ENCODE assay signal across 17 cellular contexts in the genomic region with DNA sequence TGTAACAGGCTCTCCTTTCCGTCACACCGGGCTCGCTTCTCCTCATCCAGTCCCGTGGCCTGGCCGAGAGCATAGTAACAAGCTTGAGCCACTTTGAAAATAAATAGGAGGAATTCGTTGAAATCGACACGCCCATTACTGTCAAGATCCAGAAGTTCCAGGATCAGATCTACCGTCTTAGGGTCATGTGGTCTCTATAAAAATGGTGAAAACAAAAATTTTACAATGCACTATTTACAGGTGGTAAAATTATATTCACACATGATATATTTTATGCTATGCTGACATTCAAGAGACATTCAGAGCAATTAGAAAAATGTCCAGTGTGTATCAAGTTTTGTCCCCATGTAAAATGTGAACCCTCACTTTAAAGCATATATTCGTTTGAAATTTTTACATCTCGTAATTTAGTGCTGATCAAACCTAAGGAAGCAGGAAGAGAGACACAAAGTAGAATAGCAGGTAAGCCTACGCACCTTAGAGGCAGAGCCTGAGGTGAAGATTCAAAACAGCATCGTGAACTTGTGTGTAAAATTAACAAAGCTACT. TPM values are rescaled to one million over a fixed set of nuclear protein-coding genes. Genes with fewer than 3 reads are reported as not detected.
DNase-seq lines count a peak whose midpoint lies in the region; ATAC-seq, FAIRE-seq and TF ChIP-seq lines count a peak whose summit lies in the region.
"Had no signal": no experiment of that assay in that cellular context is flagged by ENCODE, and none has a peak within 500 bp of the region (broad histone marks: within the 10 kb centered on the region; RNA-seq: fewer than 3 reads in every experiment).

No MANE protein-coding gene starts in this region.

- SMC1A ChIA-PET in GM12878 (lab: Charles Lee; ENCODE audit: uncharacterized antibody, unreplicated experiment): no interaction called here

- TF ChIP-seq CTCF in 22Rv1 (IDR thresholded peaks at IDR 0.05): 0 out of 2 replicates have a peak, but pooled peaks have one; percentile 6
- TF ChIP-seq CTCF in GM23338 (conservative IDR thresholded peaks at IDR 0.05; ENCODE audit: low read depth in 2 of 2): no peak
- TF ChIP-seq CTCF in GM12878 (IDR thresholded peaks at IDR 0.05 in 2 of 3, conservative IDR thresholded peaks at IDR 0.05 in 1 of 3; ENCODE audit: control insufficient read depth in 2 of 3, extremely low read depth in 1 of 3, insufficient read depth in 1 of 3, low read depth in 3 of 3, low read length in 3 of 3): no peak
- TF ChIP-seq CTCF in endodermal cell (conservative IDR thresholded peaks at IDR 0.05): no peak
- TF ChIP-seq CTCF in suprapubic skin (IDR thresholded peaks at IDR 0.05): no peak

- H3K27me3 ChIP-seq in GM23338 (ENCODE audit: insufficient read depth): peaks cover 100% of the 10 kb centered on the region
- peaks cover 19 to 47% of the 10 kb centered on the region in 2 experiments for H3K27me3 ChIP-seq in GM12878 (replicated peaks in 1 of 2; ENCODE audit: control insufficient read depth in 2 of 2, insufficient read depth in 2 of 2, low read length in 1 of 2)
- peaks cover 56% of the 10 kb centered on the region for H3K27me3 ChIP-seq in muscle layer of duodenum (ENCODE audit: low read depth, low read length)
- peaks cover 87% of the 10 kb centered on the region for H3K27me3 ChIP-seq in endodermal cell (ENCODE audit: control insufficient read depth, insufficient read depth, low read length, poor library complexity, severe bottlenecking)
- H3K27me3 ChIP-seq in suprapubic skin: peaks cover 89% of the 10 kb centered on the region

- H3K4me3 Mint-ChIP-seq in GM23338 (no peak overlapping the region), endodermal cell (no peak overlapping the region)
- H3K4me3 Mint-ChIP-seq: memory B cell; stimulated activated naive CD8-positive, alpha-beta T cell treated with anti-CD3 and anti-CD28 coated beads, Interleukin-15, Interleukin-2, amounts not matched to agents 100 ng/mL and 50 ng/mL, for 24 hours; T-helper 2 cell treated with Interferon-gamma antibody and Interleukin-4, amounts not matched to agents 5 μg/mL and 100 μg/mL, for 36 hours had no signal

- H3K9me3 ChIP-seq in GM12878 (replicated peaks; ENCODE audit: control insufficient read depth, insufficient read depth, low read length) (no peaks in the 10 kb centered on the region; the same call in 2 of the 3 replicates), muscle layer of duodenum (ENCODE audit: control insufficient read depth in 1 of 2, low read length in 2 of 2) (peaks cover 5 to 6% of the 10 kb centered on the region in 2 donors), endodermal cell (ENCODE audit: control insufficient read depth, low read length) (peaks cover 33% of the 10 kb centered on the region), suprapubic skin (no peaks in the 10 kb centered on the region)

- H3K9ac ChIP-seq in GM12878 (ENCODE audit: control insufficient read depth, insufficient read depth, low read length): no peak overlapping the region
- no peak overlapping the region for H3K9ac ChIP-seq in endodermal cell (ENCODE audit: extremely low read depth, low read length, poor library complexity, severe bottlenecking)

- RAD21 ChIA-PET in GM12878 (lab: Charles Lee; ENCODE audit: unreplicated experiment): no interaction called here

- H3K4me1 Mint-ChIP-seq in GM23338 (no peaks in the 10 kb centered on the region), endodermal cell (no peaks in the 10 kb centered on the region)
- H3K4me1 Mint-ChIP-seq: brain had no signal

- H3K36me3 ChIP-seq in GM23338 (ENCODE audit: insufficient read depth): no peaks in the 10 kb centered on the region
- H3K36me3 ChIP-seq in GM12878 (ENCODE audit: control insufficient read depth in 2 of 2, insufficient read depth in 2 of 2, low read length in 1 of 2): no peaks in the 10 kb centered on the region
- H3K36me3 ChIP-seq in muscle layer of duodenum (ENCODE audit: control insufficient read depth in 1 of 2, insufficient read depth in 2 of 2, low read length in 2 of 2): no peaks in the 10 kb centered on the region
- no peaks in the 10 kb centered on the region for H3K36me3 ChIP-seq in endodermal cell (ENCODE audit: control insufficient read depth, insufficient read depth, low read length)
- H3K36me3 ChIP-seq in suprapubic skin: no peaks in the 10 kb centered on the region

- TF ChIP-seq RAD21 in GM12878 (IDR thresholded peaks at IDR 0.05; ENCODE audit: insufficient read depth, low read depth, low read length): no peak

- H3K27ac ChIP-seq in 22Rv1 (no peak overlapping the region), GM23338 (ENCODE audit: low read depth) (no peak overlapping the region), GM12878 (ENCODE audit: control insufficient read depth, insufficient read depth) (no peak overlapping the region), muscle layer of duodenum (ENCODE audit: low read length) (no peak overlapping the region), endodermal cell (ENCODE audit: low read depth, low read length) (no peak overlapping the region), suprapubic skin (no peak overlapping the region)

- POLR2A ChIA-PET in GM12878 (lab: Charles Lee): no interaction called here

- no peak for FAIRE-seq in GM12878 (lab: Jason Lieb, UNC)
- FAIRE-seq: small intestine had no signal

- H3K27me3 Mint-ChIP-seq in GM23338 (ENCODE audit: insufficient read depth, low read depth, poor library complexity) (no peaks in the 10 kb centered on the region), endodermal cell (ENCODE audit: insufficient read depth) (peaks cover 19% of the 10 kb centered on the region)

- H2AFZ ChIP-seq in GM23338: peak overlapping the region; percentile 95
- no peak overlapping the region for H2AFZ ChIP-seq in GM12878 (ENCODE audit: control insufficient read depth, low read depth, low read length)

- ATAC-seq in GM23338 (no peak), GM12878 (no peak)

- peaks cover 16% of the 10 kb centered on the region for H3K4me1 ChIP-seq in GM23338 (ENCODE audit: insufficient read depth)
- peaks cover 5% of the 10 kb centered on the region for H3K4me1 ChIP-seq in GM12878 (ENCODE audit: control insufficient read depth, insufficient read depth, low read length)
- H3K4me1 ChIP-seq in muscle layer of duodenum (ENCODE audit: control insufficient read depth in 1 of 2, insufficient read depth in 2 of 2, low read length in 2 of 2): peaks cover 3 to 43% of the 10 kb centered on the region in 2 donors
- no peaks in the 10 kb centered on the region for H3K4me1 ChIP-seq in endodermal cell (ENCODE audit: control insufficient read depth, insufficient read depth, low read length)
- peaks cover 47% of the 10 kb centered on the region for H3K4me1 ChIP-seq in suprapubic skin

- TF ChIP-seq EP300 in GM12878 (IDR thresholded peaks at IDR 0.05; ENCODE audit: borderline replicate concordance in 1 of 2, control insufficient read depth in 1 of 2, low read depth in 2 of 2, low read length in 2 of 2): no peak
- no peak for TF ChIP-seq EP300 in suprapubic skin (IDR thresholded peaks at IDR 0.05)

- H3K9me2 ChIP-seq in GM23338 (ENCODE audit: insufficient read depth): no peaks in the 10 kb centered on the region

- CTCF ChIA-PET in GM12878 (lab: Yijun Ruan, JAX): no interaction called here

- TF ChIP-seq POLR2A in GM12878 (IDR thresholded peaks at IDR 0.05; ENCODE audit: low read depth, low read length) (no peak), suprapubic skin (IDR thresholded peaks at IDR 0.05) (no peak)

- H3F3A ChIP-seq in GM23338 (replicated peaks; ENCODE audit: low read depth): peaks cover 43% of the 10 kb centered on the region

- BruUV-seq in GM12878 (replicated peaks; lab: Mats Ljungman, UMichigan): no TSS peak

- no peaks in the 10 kb centered on the region for H3K79me2 ChIP-seq in GM23338 (replicated peaks; ENCODE audit: insufficient read depth)
- no peaks in the 10 kb centered on the region for H3K79me2 ChIP-seq in GM12878 (ENCODE audit: control insufficient read depth, insufficient read depth, low read length)

- H3K27ac Mint-ChIP-seq in GM23338 (no peak overlapping the region), endodermal cell (no peak overlapping the region)
- H3K27ac Mint-ChIP-seq: brain; memory B cell; stimulated activated naive CD8-positive, alpha-beta T cell treated with anti-CD3 and anti-CD28 coated beads, Interleukin-15, Interleukin-2, amounts not matched to agents 100 ng/mL and 50 ng/mL, for 24 hours; T-helper 2 cell treated with Interferon-gamma antibody and Interleukin-4, amounts not matched to agents 5 μg/mL and 100 μg/mL, for 36 hours had no signal

- H3K4me2 ChIP-seq in GM23338: peak overlapping the region; percentile 88
- peak overlapping the region; percentile 84 for H3K4me2 ChIP-seq in GM12878 (ENCODE audit: control insufficient read depth, insufficient read depth)

- H4K20me1 ChIP-seq in GM23338 (replicated peaks; ENCODE audit: insufficient read depth) (no peaks in the 10 kb centered on the region), GM12878 (ENCODE audit: control insufficient read depth, insufficient read depth) (no peaks in the 10 kb centered on the region; the same call in 1 of the 2 replicates)

- 41% methylated on average over 13 of the region's 13 CpGs for WGBS in GM12878 (ENCODE audit: insufficient coverage, insufficient replicate concordance, low lambda C conversion rate, missing lambda C conversion rate)
- 69 to 76% methylated on average over 10 to 13 of the region's 13 CpGs for WGBS in endodermal cell (ENCODE audit: insufficient coverage in 1 of 2, insufficient read length in 1 of 2), 2 experiments
- 43% methylated on average over 13 of the region's 13 CpGs for WGBS in suprapubic skin

- H3K4me3 ChIP-seq in GM23338: peak overlapping the region; percentile 59
- no peak overlapping the region for H3K4me3 ChIP-seq in GM12878
- H3K4me3 ChIP-seq in muscle layer of duodenum (ENCODE audit: low read depth in 1 of 2, low read length in 2 of 2): peak overlapping the region; percentile 15 to 76
- H3K4me3 ChIP-seq in endodermal cell (ENCODE audit: low read length): no peak overlapping the region
- H3K4me3 ChIP-seq in suprapubic skin: no peak overlapping the region

- no peaks in the 10 kb centered on the region for H3K9me3 Mint-ChIP-seq in GM23338
- H3K9me3 Mint-ChIP-seq in endodermal cell: no peaks in the 10 kb centered on the region
- H3K9me3 Mint-ChIP-seq: memory B cell; stimulated activated naive CD8-positive, alpha-beta T cell treated with anti-CD3 and anti-CD28 coated beads, Interleukin-15, Interleukin-2, amounts not matched to agents 100 ng/mL and 50 ng/mL, for 24 hours; T-helper 2 cell treated with Interferon-gamma antibody and Interleukin-4, amounts not matched to agents 5 μg/mL and 100 μg/mL, for 36 hours had no signal

- DNase-seq in GM23338 (ENCODE audit: low spot score) (no peak), GM12878 (ENCODE audit: low read depth, low spot score) (no peak), NCI-H187 (lab: John Stamatoyannopoulos, UW) (no peak), endodermal cell (no peak), suprapubic skin (ENCODE audit: low spot score in 2 of 2) (no peak), NCI-H345 treated with DMSO at 0.1 percent for 48 hours (lab: John Stamatoyannopoulos, UW; ENCODE audit: unreplicated experiment) (no peak)
- DNase-seq: activated CD4-positive, alpha-beta T cell treated with anti-CD3 and anti-CD28 coated beads for 1 hour; GF-D8; occipital lobe had no signal

- in situ Hi-C loops in GM12878 (cut with MboI): no loop called here

- H3K36me3 Mint-ChIP-seq in GM23338 (ENCODE audit: low read depth) (no peaks in the 10 kb centered on the region; the same call in 2 of the 3 replicates), endodermal cell (ENCODE audit: low read depth) (no peaks in the 10 kb centered on the region)
- H3K36me3 Mint-ChIP-seq: brain had no signal

- intact Hi-C loops in GM12878 (cut with micrococcal nuclease; ENCODE audit: unreplicated experiment): no loop called here

RNA-seq across cellular contexts. Expression of a gene that starts 2.3 kb away (rescaled TPM):
- total RNA-seq in GM23338 (2014; rRNA removed; shearing (Covaris generic)): 0.19 and 0.38 TPM in 2 replicates
- polyA plus RNA-seq in GM23338 (2016; fragmentation: Nextera tagmentation; extraction: Ambion mirVana) (0.33 and 0.42 TPM in 2 replicates), GM12878 (2011; rRNA removed) (not detected in 2 replicates), GM12878 (2014; fragmentation: Illumina TruSeq; extraction: Trizol) (not detected in 2 replicates), GM12878 (2014; fragmentation: Nextera tagmentation; extraction: Ambion mirVana) (not detected), GM12878 (2014; rRNA removed) (0.01 TPM in 1 of 2 replicates, not detected in the other), GM12878 (2016; fragmentation: Nextera tagmentation; extraction: Ambion mirVana) (not detected)
- not detected in 2 replicates for total RNA-seq in GM12878 (2013; cell fraction: nucleolus; rRNA removed)
- total RNA-seq in GM12878 (2014; rRNA removed) (not detected in 2 replicates), GM12878 (2014; rRNA removed; fragmentation: Illumina TruSeq; extraction: Trizol) (not detected in 2 replicates), GM12878 (2021) (not detected in 2 replicates), endodermal cell (under 1 TPM; 0.09 TPM), suprapubic skin (10 to 100 TPM in 3 of 4 donors, 1 to 10 TPM in 1; 7.0 to 71.9 (median 37.2) TPM)
- polyA plus RNA-seq in GM12878 (2011; ENCODE audit: low read depth): not detected
- polyA plus RNA-seq in GM12878 (2011; cell fraction: cytosol; rRNA removed): not detected in 2 replicates
- polyA plus RNA-seq in GM12878 (2011; cell fraction: nucleus; rRNA removed): not detected in 2 replicates
- polyA plus RNA-seq in GM12878 (2012): 0.04 and 0.07 TPM in 2 replicates
- not detected in 2 replicates for polyA minus RNA-seq in GM12878 (2011; rRNA and poly(A)+ RNA removed)
- polyA minus RNA-seq in GM12878 (2011; cell fraction: cytosol; rRNA and poly(A)+ RNA removed): not detected in 2 replicates
- polyA minus RNA-seq in GM12878 (2011; cell fraction: nucleus; rRNA and poly(A)+ RNA removed): not detected in 2 replicates
- polyA plus RNA-seq in endodermal cell (2013, experiment 1 of 2): not detected
- not detected for polyA plus RNA-seq in endodermal cell (2013, experiment 2 of 2)
- total RNA-seq: occipital lobe had no signal

RNA-seq across cellular contexts. Expression of a gene that starts 24.1 kb away (rescaled TPM):
- total RNA-seq in GM23338 (2014; rRNA removed; shearing (Covaris generic)): not detected in 2 replicates
- polyA plus RNA-seq in GM23338 (2016; fragmentation: Nextera tagmentation; extraction: Ambion mirVana) (not detected in 2 replicates), GM12878 (2011; rRNA removed) (not detected in 2 replicates), GM12878 (2014; fragmentation: Illumina TruSeq; extraction: Trizol) (not detected in 2 replicates), GM12878 (2014; fragmentation: Nextera tagmentation; extraction: Ambion mirVana) (not detected), GM12878 (2014; rRNA removed) (not detected in 2 replicates), GM12878 (2016; fragmentation: Nextera tagmentation; extraction: Ambion mirVana) (not detected)
- not detected in 2 replicates for total RNA-seq in GM12878 (2013; cell fraction: nucleolus; rRNA removed)
- total RNA-seq in GM12878 (2014; rRNA removed) (not detected in 2 replicates), GM12878 (2014; rRNA removed; fragmentation: Illumina TruSeq; extraction: Trizol) (not detected in 2 replicates), GM12878 (2021) (not detected in 2 replicates), endodermal cell (not detected), suprapubic skin (1 to 10 TPM in 3 of 4 donors, not detected in 1; 1.7 to 4.4 (median 3.3) TPM)
- polyA plus RNA-seq in GM12878 (2011; ENCODE audit: low read depth): not detected
- not detected in 2 replicates for polyA plus RNA-seq in GM12878 (2011; cell fraction: cytosol; rRNA removed)
- not detected in 2 replicates for polyA plus RNA-seq in GM12878 (2011; cell fraction: nucleus; rRNA removed)
- not detected in 2 replicates for polyA plus RNA-seq in GM12878 (2012)
- not detected in 2 replicates for polyA minus RNA-seq in GM12878 (2011; rRNA and poly(A)+ RNA removed)
- polyA minus RNA-seq in GM12878 (2011; cell fraction: cytosol; rRNA and poly(A)+ RNA removed): not detected in 2 replicates
- not detected in 2 replicates for polyA minus RNA-seq in GM12878 (2011; cell fraction: nucleus; rRNA and poly(A)+ RNA removed)
- polyA plus RNA-seq in endodermal cell (2013, experiment 1 of 2): not detected
- not detected for polyA plus RNA-seq in endodermal cell (2013, experiment 2 of 2)
- total RNA-seq: dermis microvascular lymphatic vessel endothelial cell, occipital lobe had no signal
- polyA plus RNA-seq: small intestine had no signal

RNA-seq across cellular contexts. Expression of a gene that starts 46.1 kb away (rescaled TPM):
- not detected in 2 replicates for total RNA-seq in GM23338 (2014; rRNA removed; shearing (Covaris generic))
- polyA plus RNA-seq in GM23338 (2016; fragmentation: Nextera tagmentation; extraction: Ambion mirVana): not detected in 2 replicates
- not detected in 2 replicates for total RNA-seq in GM12878 (2013; cell fraction: nucleolus; rRNA removed)
- total RNA-seq in GM12878 (2014; rRNA removed): not detected in 2 replicates
- not detected in 2 replicates for total RNA-seq in GM12878 (2014; rRNA removed; fragmentation: Illumina TruSeq; extraction: Trizol)
- not detected in 2 replicates for total RNA-seq in GM12878 (2021)
- polyA plus RNA-seq in GM12878 (2011; ENCODE audit: low read depth): not detected
- not detected in 2 replicates for polyA plus RNA-seq in GM12878 (2011; rRNA removed)
- not detected in 2 replicates for polyA plus RNA-seq in GM12878 (2011; cell fraction: cytosol; rRNA removed)
- 0.03 TPM in 1 of 2 replicates, not detected in the other for polyA plus RNA-seq in GM12878 (2011; cell fraction: nucleus; rRNA removed)
- not detected in 2 replicates for polyA plus RNA-seq in GM12878 (2012)
- not detected in 2 replicates for polyA plus RNA-seq in GM12878 (2014; fragmentation: Illumina TruSeq; extraction: Trizol)
- polyA plus RNA-seq in GM12878 (2014; fragmentation: Nextera tagmentation; extraction: Ambion mirVana): not detected
- polyA plus RNA-seq in GM12878 (2014; rRNA removed): not detected in 2 replicates
- polyA plus RNA-seq in GM12878 (2016; fragmentation: Nextera tagmentation; extraction: Ambion mirVana): not detected
- polyA minus RNA-seq in GM12878 (2011; rRNA and poly(A)+ RNA removed): not detected in 2 replicates
- not detected in 2 replicates for polyA minus RNA-seq in GM12878 (2011; cell fraction: cytosol; rRNA and poly(A)+ RNA removed)
- not detected in 2 replicates for polyA minus RNA-seq in GM12878 (2011; cell fraction: nucleus; rRNA and poly(A)+ RNA removed)
- total RNA-seq in endodermal cell: not detected
- polyA plus RNA-seq in endodermal cell (2013, experiment 1 of 2): not detected
- polyA plus RNA-seq in endodermal cell (2013, experiment 2 of 2): not detected
- total RNA-seq in suprapubic skin: 10 to 100 TPM in 3 of 4 donors, 1 to 10 TPM in 1; 9.0 to 40.3 (median 18.2) TPM
- total RNA-seq: dermis microvascular lymphatic vessel endothelial cell, occipital lobe had no signal
- polyA plus RNA-seq: small intestine had no signal

Comparison
In these comparisons a context has a peak if more than half of its experiments do, and no peak if none do; other contexts are left out.
1. H3K4me3 ChIP-seq: peak in GM23338 (single experiment) and muscle layer of duodenum (2 of 2); none in GM12878 (single experiment), endodermal cell (single experiment) and suprapubic skin (single experiment).